ENCODE assay signal across 14 cellular contexts in genomic region chr3:182325213-182325941, GRCh38.
DNase-seq lines count a peak whose midpoint lies in the region; ATAC-seq and TF ChIP-seq lines count a peak whose summit lies in the region.
"Had no signal": no experiment of that assay in that cellular context is flagged by ENCODE, and none has a peak within 500 bp of the region (broad histone marks: within the 10 kb centered on the region; RNA-seq: fewer than 3 reads in every experiment).

No MANE protein-coding gene starts in this region.

- no peak for TF ChIP-seq CTCF in foreskin keratinocyte (conservative IDR thresholded peaks at IDR 0.05)

- no peaks in the 10 kb centered on the region for H3K4me1 Mint-ChIP-seq in activated CD4-positive, alpha-beta memory T cell treated with anti-CD3 and anti-CD28 coated beads, Interleukin-2, amount 10 ng/mL, durations not matched to agents 7 days and 5 days

- H3K27ac ChIP-seq in foreskin keratinocyte: peak overlapping the region; percentile 37
- H3K27ac ChIP-seq: tibial artery had no signal

- H3K36me3 Mint-ChIP-seq in activated CD4-positive, alpha-beta memory T cell treated with anti-CD3 and anti-CD28 coated beads, Interleukin-2, amount 10 ng/mL, durations not matched to agents 7 days and 5 days (ENCODE audit: low read depth): no peaks in the 10 kb centered on the region

- peaks cover under 1% of the 10 kb centered on the region for H3K9me3 Mint-ChIP-seq in activated CD4-positive, alpha-beta memory T cell treated with anti-CD3 and anti-CD28 coated beads, Interleukin-2, amount 10 ng/mL, durations not matched to agents 7 days and 5 days

- H3K4me3 Mint-ChIP-seq in activated CD4-positive, alpha-beta memory T cell treated with anti-CD3 and anti-CD28 coated beads, Interleukin-2, amount 10 ng/mL, durations not matched to agents 7 days and 5 days: no peak overlapping the region
- H3K4me3 Mint-ChIP-seq: CD4-positive, alpha-beta T cell; effector memory CD8-positive, alpha-beta T cell; neural crest cell had no signal

- no peaks in the 10 kb centered on the region for H3K27me3 ChIP-seq in foreskin keratinocyte
- H3K27me3 ChIP-seq: tibial artery had no signal

- POLR2A ChIA-PET in activated CD4-positive, alpha-beta memory T cell treated with anti-CD3 and anti-CD28 coated beads, Interleukin-2, amount 10 ng/mL, durations not matched to agents 7 days and 5 days (lab: Charles Lee): interaction anchor here (1.0 kb wide), 1 partner anchor 33 kb away, joined by 3 read pairs; no protein-coding TSS in a partner anchor

- H3K27ac Mint-ChIP-seq in activated CD4-positive, alpha-beta memory T cell treated with anti-CD3 and anti-CD28 coated beads, Interleukin-2, amount 10 ng/mL, durations not matched to agents 7 days and 5 days: no peak overlapping the region
- H3K27ac Mint-ChIP-seq: CD4-positive, alpha-beta T cell; effector memory CD8-positive, alpha-beta T cell had no signal

- no peaks in the 10 kb centered on the region for H3K27me3 Mint-ChIP-seq in activated CD4-positive, alpha-beta memory T cell treated with anti-CD3 and anti-CD28 coated beads, Interleukin-2, amount 10 ng/mL, durations not matched to agents 7 days and 5 days
- H3K27me3 Mint-ChIP-seq: CD4-positive, alpha-beta T cell; effector memory CD8-positive, alpha-beta T cell had no signal

- ATAC-seq in GM18511 (IDR thresholded peaks at IDR 0.05; ENCODE audit: unreplicated experiment) (peak; percentile 59), GM21786 (IDR thresholded peaks at IDR 0.05; ENCODE audit: unreplicated experiment) (peak; percentile 69), foreskin keratinocyte (peak; percentile 40), GM21723 (IDR thresholded peaks at IDR 0.05; ENCODE audit: unreplicated experiment) (no peak)
- ATAC-seq: effector memory CD8-positive, alpha-beta T cell had no signal

- DNase-seq in LHCN-M2 (ENCODE audit: low read depth): peak; percentile 30
- peak in 1 of 2 donors; percentile 15 for DNase-seq in foreskin keratinocyte
- DNase-seq in NCI-H1694 treated with DMSO at 0.1 percent for 48 hours (lab: John Stamatoyannopoulos, UW): no peak
- DNase-seq in stimulated activated CD4-positive, alpha-beta T cell treated with anti-CD3 and anti-CD28 coated beads, Interleukin-4, amount 100 ng/mL, for 1 hour: no peak
- DNase-seq in activated CD4-positive, alpha-beta memory T cell treated with anti-CD3 and anti-CD28 coated beads, Interleukin-2, amount 10 ng/mL, durations not matched to agents 7 days and 5 days: no peak
- DNase-seq: CD4-positive, alpha-beta T cell; effector memory CD8-positive, alpha-beta T cell; NCI-H187 treated with DMSO at 0.1 percent for 48 hours; stimulated activated CD4-positive, alpha-beta T cell treated with anti-CD3 and anti-CD28 coated beads, Interleukin-2, amount 100 ng/mL, for 48 hours; tibial artery had no signal

- H3K4me1 ChIP-seq in foreskin keratinocyte: no peaks in the 10 kb centered on the region
- H3K4me1 ChIP-seq: tibial artery had no signal

- CTCF ChIA-PET in activated CD4-positive, alpha-beta memory T cell treated with anti-CD3 and anti-CD28 coated beads, Interleukin-2, amount 10 ng/mL, durations not matched to agents 7 days and 5 days (lab: Charles Lee): no interaction called here
